ENCODE assay signal across 19 cellular contexts in the genomic region with DNA sequence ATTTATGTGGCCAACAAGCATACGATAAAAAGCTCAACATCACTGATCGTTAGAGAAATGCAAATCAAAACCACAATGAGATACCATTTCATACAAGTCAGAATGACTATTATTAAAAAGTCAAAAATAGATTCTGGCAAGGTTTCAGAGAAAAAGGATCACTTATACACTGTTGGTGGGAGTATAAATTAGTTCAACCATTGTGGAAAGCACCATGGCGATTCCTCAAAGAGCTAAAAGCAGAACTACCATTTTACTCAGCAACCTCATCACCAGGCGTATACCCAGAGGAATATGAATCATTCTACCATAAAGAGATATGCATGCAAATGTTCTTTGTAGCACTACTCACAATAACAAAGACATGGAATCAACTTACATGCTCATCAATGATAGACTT.
A peak's percentile ranks its signal among the peaks of the same experiment; 100 is the strongest.
DNase-seq lines count a peak whose midpoint lies in the region; ATAC-seq lines count a peak whose summit lies in the region.
"Had no signal": no experiment of that assay in that cellular context is flagged by ENCODE, and none has a peak within 500 bp of the region (broad histone marks: within the 10 kb centered on the region; RNA-seq: fewer than 3 reads in every experiment).

No MANE protein-coding gene starts in this region.

- no peak for DNase-seq in activated CD4-positive, alpha-beta T cell treated with anti-CD3 and anti-CD28 coated beads for 48 hours
- DNase-seq in NCI-H1105 (lab: John Stamatoyannopoulos, UW): no peak
- DNase-seq in posterior cingulate gyrus: no peak
- DNase-seq: activated CD8-positive, alpha-beta memory T cell treated with anti-CD3 and anti-CD28 coated beads, Interleukin-2, amount 10 ng/mL, durations not matched to agents 7 days and 5 days; activated naive CD4-positive, alpha-beta T cell; CD8-positive, alpha-beta memory T cell; esophagus squamous epithelium; GDM1; GOT3; left colon; NCI-H1417 treated with DMSO at 0.1 percent for 48 hours; stimulated activated naive CD4-positive, alpha-beta T cell treated with Interleukin-2 at 50 U/mL for 16 hours had no signal

- peak; percentile 54 for ATAC-seq in GM19035 (IDR thresholded peaks at IDR 0.05; ENCODE audit: unreplicated experiment)
- peak; percentile 55 for ATAC-seq in HG02870 (IDR thresholded peaks at IDR 0.05; ENCODE audit: unreplicated experiment)
- peak; percentile 50 for ATAC-seq in HG03521 (IDR thresholded peaks at IDR 0.05; ENCODE audit: unreplicated experiment)
- ATAC-seq in activated T-helper 17 cell treated with anti-CD3 and anti-CD28 coated beads, Interleukin-2, amount 50 U/mL, for 72 hours (replicated peaks): no peak
- ATAC-seq: A549; activated CD8-positive, alpha-beta memory T cell treated with anti-CD3 and anti-CD28 coated beads, Interleukin-2, amount 10 ng/mL, durations not matched to agents 7 days and 5 days; left colon; Panc1 had no signal

- peaks cover 4 to 12% (median 5%) of the 10 kb centered on the region in 10 experiments; a peak in 11 of 20 replicates for H3K4me1 ChIP-seq in BLaER1 treated with 17β-estradiol and CSF1 and Interleukin-3, amounts not matched to agents 10 nM and 100 nM
- H3K4me1 ChIP-seq: A549, esophagus squamous epithelium had no signal

- no peaks in the 10 kb centered on the region for H3K27me3 Mint-ChIP-seq in activated T-helper 17 cell treated with anti-CD3 and anti-CD28 coated beads, Interleukin-2, amount 50 U/mL, for 72 hours
- H3K27me3 Mint-ChIP-seq: activated CD8-positive, alpha-beta memory T cell treated with anti-CD3 and anti-CD28 coated beads, Interleukin-2, amount 10 ng/mL, durations not matched to agents 7 days and 5 days; CD8-positive, alpha-beta memory T cell had no signal

- no peaks in the 10 kb centered on the region for H3K27me3 ChIP-seq in BLaER1 treated with 17β-estradiol and CSF1 and Interleukin-3, amounts not matched to agents 10 nM and 100 nM
- H3K27me3 ChIP-seq: esophagus squamous epithelium had no signal

- H3K36me3 ChIP-seq in BLaER1 treated with 17β-estradiol and CSF1 and Interleukin-3, amounts not matched to agents 10 nM and 100 nM: no peaks in the 10 kb centered on the region
- H3K36me3 ChIP-seq: esophagus squamous epithelium had no signal

- no peak overlapping the region for H3K9ac ChIP-seq in BLaER1 treated with 17β-estradiol and CSF1 and Interleukin-3, amounts not matched to agents 10 nM and 100 nM

- H3K4me3 Mint-ChIP-seq in activated T-helper 17 cell treated with anti-CD3 and anti-CD28 coated beads, Interleukin-2, amount 50 U/mL, for 72 hours: no peak overlapping the region
- H3K4me3 Mint-ChIP-seq: activated CD8-positive, alpha-beta memory T cell treated with anti-CD3 and anti-CD28 coated beads, Interleukin-2, amount 10 ng/mL, durations not matched to agents 7 days and 5 days; CD8-positive, alpha-beta memory T cell had no signal

- intact Hi-C loops in posterior cingulate gyrus (cut with DNase I): no loop called here

- H3K9me3 Mint-ChIP-seq in activated T-helper 17 cell treated with anti-CD3 and anti-CD28 coated beads, Interleukin-2, amount 50 U/mL, for 72 hours: peaks cover 8% of the 10 kb centered on the region

- H3K4me2 ChIP-seq in BLaER1 treated with 17β-estradiol and CSF1 and Interleukin-3, amounts not matched to agents 10 nM and 100 nM: peak overlapping the region in 10 of 11 experiments; percentile 3 to 50 (median 14); a peak in 13 of 22 replicates
- H3K4me2 ChIP-seq: A549 had no signal

- H3K27ac ChIP-seq in BLaER1 treated with 17β-estradiol and CSF1 and Interleukin-3, amounts not matched to agents 10 nM and 100 nM: no peak overlapping the region
- H3K27ac ChIP-seq: A549, esophagus squamous epithelium had no signal

- H4K20me1 ChIP-seq in BLaER1 treated with 17β-estradiol and CSF1 and Interleukin-3, amounts not matched to agents 10 nM and 100 nM: no peaks in the 10 kb centered on the region

- H3K27ac Mint-ChIP-seq in activated T-helper 17 cell treated with anti-CD3 and anti-CD28 coated beads, Interleukin-2, amount 50 U/mL, for 72 hours: no peak overlapping the region
- H3K27ac Mint-ChIP-seq: activated CD8-positive, alpha-beta memory T cell treated with anti-CD3 and anti-CD28 coated beads, Interleukin-2, amount 10 ng/mL, durations not matched to agents 7 days and 5 days; CD8-positive, alpha-beta memory T cell had no signal

- H3K36me3 Mint-ChIP-seq in activated T-helper 17 cell treated with anti-CD3 and anti-CD28 coated beads, Interleukin-2, amount 50 U/mL, for 72 hours (ENCODE audit: low read depth): no peaks in the 10 kb centered on the region
- H3K36me3 Mint-ChIP-seq: activated CD8-positive, alpha-beta memory T cell treated with anti-CD3 and anti-CD28 coated beads, Interleukin-2, amount 10 ng/mL, durations not matched to agents 7 days and 5 days; CD8-positive, alpha-beta memory T cell had no signal

- H3K9me3 ChIP-seq in BLaER1 treated with 17β-estradiol and CSF1 and Interleukin-3, amounts not matched to agents 10 nM and 100 nM (replicated peaks in 1 of 11): peaks cover 40 to 53% (median 42%) of the 10 kb centered on the region in 11 experiments
- H3K9me3 ChIP-seq: A549, esophagus squamous epithelium had no signal

- no peaks in the 10 kb centered on the region for H3K4me1 Mint-ChIP-seq in activated T-helper 17 cell treated with anti-CD3 and anti-CD28 coated beads, Interleukin-2, amount 50 U/mL, for 72 hours
- H3K4me1 Mint-ChIP-seq: activated CD8-positive, alpha-beta memory T cell treated with anti-CD3 and anti-CD28 coated beads, Interleukin-2, amount 10 ng/mL, durations not matched to agents 7 days and 5 days; CD8-positive, alpha-beta memory T cell had no signal

- no peak overlapping the region for H3K4me3 ChIP-seq in BLaER1 treated with 17β-estradiol and CSF1 and Interleukin-3, amounts not matched to agents 10 nM and 100 nM
- H3K4me3 ChIP-seq: A549, esophagus squamous epithelium had no signal
